Comparison of ENCODE assay signal across 8 cellular contexts in genomic region chr22:41596776-41597634, GRCh38. TPM values are rescaled to one million over a fixed set of nuclear protein-coding genes. Genes with fewer than 3 reads are reported as not detected.
A peak's percentile ranks its signal among the peaks of the same experiment; 100 is the strongest.
DNase-seq lines count a peak whose midpoint lies in the region; ATAC-seq and TF ChIP-seq lines count a peak whose summit lies in the region.

No MANE protein-coding gene starts in this region.

- ATAC-seq in sciatic nerve, result peak; percentile 88
- ATAC-seq in GM21526 (IDR thresholded peaks at IDR 0.05; ENCODE audit: low FRiP score, unreplicated experiment), result no peak
- no peak for ATAC-seq in GM18861 (IDR thresholded peaks at IDR 0.05; ENCODE audit: unreplicated experiment)

- BruUV-seq in OCI-LY7 (replicated peaks; lab: Mats Ljungman, UMichigan), result no TSS peak

- H3K27ac ChIP-seq in OCI-LY7 (ENCODE audit: low read depth, low read length, poor library complexity, severe bottlenecking), result no peak overlapping the region

- CTCF ChIA-PET in OCI-LY7 (lab: Charles Lee; ENCODE audit: unreplicated experiment), result interaction anchor here (0.7 kb wide), 1 partner anchor 22 kb away, joined by 4 read pairs; no protein-coding TSS in a partner anchor

- H2AFZ ChIP-seq in OCI-LY7 (ENCODE audit: low read length), result no peak overlapping the region

- intact Hi-C loops in OCI-LY7 (cut with micrococcal nuclease; ENCODE audit: unreplicated experiment), result loop anchor here (5.0 kb wide), 1 partner anchor 195 kb away; no protein-coding TSS in a partner anchor
- intact Hi-C loops in sciatic nerve (cut with DNase I), result loop anchor here (10.0 kb wide), 1 partner anchor 62 kb away; no protein-coding TSS in a partner anchor

- in situ Hi-C loops in astrocyte of the cerebellum (cut with HindIII; ENCODE audit: low sequenced_read_pairs), result no loop called here

- H4K20me1 ChIP-seq in OCI-LY7 (ENCODE audit: insufficient read depth, low read length), result no peaks in the 10 kb centered on the region

- peak in 11 of 14 donors; percentile 11 to 55 (median 29) for DNase-seq in C1 segment of cervical spinal cord (lab: John Stamatoyannopoulos, UW)
- peak; percentile 41 for DNase-seq in GM19240 (ENCODE audit: insufficient read length, low spot score)
- DNase-seq in OCI-LY7 (ENCODE audit: low spot score), result peak; percentile 45
- no peak for DNase-seq in astrocyte of the cerebellum (ENCODE audit: low read depth)
- DNase-seq in hepatic stellate cell (ENCODE audit: low spot score), result peak; percentile 69
- DNase-seq in sciatic nerve (ENCODE audit: low spot score), result no peak

- TF ChIP-seq CTCF in OCI-LY7 (conservative IDR thresholded peaks at IDR 0.05; ENCODE audit: low read length), result peak; percentile 80
- TF ChIP-seq CTCF in astrocyte of the cerebellum (IDR thresholded peaks at IDR 0.05; ENCODE audit: low read depth, low read length, missing control alignments), result peak; percentile 85

- no peaks in the 10 kb centered on the region for H3K9me3 ChIP-seq in OCI-LY7 (ENCODE audit: low read length)

- POLR2A ChIA-PET in OCI-LY7 (lab: Charles Lee), result interaction anchor here (0.5 kb wide), 1 partner anchor 1425 kb away, joined by 4 read pairs; no protein-coding TSS in a partner anchor

- no peaks in the 10 kb centered on the region for H3K79me2 ChIP-seq in OCI-LY7 (ENCODE audit: insufficient read depth, low read depth, low read length)

- H3K4me2 ChIP-seq in OCI-LY7 (ENCODE audit: low read length), result no peak overlapping the region

- peaks cover 29% of the 10 kb centered on the region; the same call in 1 of the 2 replicates for H3K36me3 ChIP-seq in OCI-LY7 (ENCODE audit: insufficient read depth, low read length)

- H3K4me3 ChIP-seq in OCI-LY7 (ENCODE audit: low read depth, low read length, poor library complexity, severe bottlenecking) (no peak overlapping the region), astrocyte of the cerebellum (ENCODE audit: low read depth, low read length) (no peak overlapping the region)

- no peaks in the 10 kb centered on the region for H3K4me1 ChIP-seq in OCI-LY7 (ENCODE audit: insufficient read depth, low read length, poor library complexity, severe bottlenecking)

- H3K9me2 ChIP-seq in OCI-LY7 (ENCODE audit: insufficient read depth, low read length), result no peaks in the 10 kb centered on the region

RNA-seq across cellular contexts. Expression of gene PMM1, which starts 7.4 kb away (rescaled TPM):
- total RNA-seq in OCI-LY7 (2014; rRNA removed; shearing (Covaris generic)), result 17.0 and 17.5 TPM in 2 replicates
- total RNA-seq in OCI-LY7 (2022) (40.5 and 45.7 TPM in 2 replicates), sciatic nerve (28.4 TPM)

RNA-seq across cellular contexts. Expression of gene DESI1, which starts 23.8 kb away (rescaled TPM):
- 20.4 and 39.0 TPM in 2 replicates for total RNA-seq in OCI-LY7 (2014; rRNA removed; shearing (Covaris generic))
- total RNA-seq in OCI-LY7 (2022), result 59.0 and 65.0 TPM in 2 replicates
- total RNA-seq in sciatic nerve, result 28.8 TPM

RNA-seq across cellular contexts. Expression of gene XRCC6, which starts 24.1 kb away (rescaled TPM):
- total RNA-seq in OCI-LY7 (2014; rRNA removed; shearing (Covaris generic)), result 378 and 419 TPM in 2 replicates
- 374 and 426 TPM in 2 replicates for total RNA-seq in OCI-LY7 (2022)
- 125 TPM for total RNA-seq in sciatic nerve

RNA-seq across cellular contexts. Expression of gene CSDC2, which starts 36.2 kb away (rescaled TPM):
- total RNA-seq in OCI-LY7 (2014; rRNA removed; shearing (Covaris generic)), result not detected in 2 replicates
- total RNA-seq in OCI-LY7 (2022) (not detected in 2 replicates), sciatic nerve (1.6 TPM)

RNA-seq across cellular contexts. Expression of gene POLR3H, which starts 52.7 kb away (rescaled TPM):
- 26.6 and 28.5 TPM in 2 replicates for total RNA-seq in OCI-LY7 (2014; rRNA removed; shearing (Covaris generic))
- total RNA-seq in OCI-LY7 (2022) (41.0 and 48.3 TPM in 2 replicates), sciatic nerve (26.6 TPM)

Comparison
In these comparisons a context has a peak if more than half of its experiments do, and no peak if none do; other contexts are left out.
1. DNase-seq: peak in C1 segment of cervical spinal cord (11 of 14), GM19240 (single experiment), OCI-LY7 (single experiment) and hepatic stellate cell (single experiment); none in astrocyte of the cerebellum (single experiment) and sciatic nerve (single experiment).